ENCODE assay signal across 19 cellular contexts in genomic region chr11:2088284-2088683, GRCh38. TPM values are rescaled to one million over a fixed set of nuclear protein-coding genes. Genes with fewer than 3 reads are reported as not detected.
"Had no signal": no experiment of that assay in that cellular context is flagged by ENCODE, and none has a peak within 500 bp of the region (broad histone marks: within the 10 kb centered on the region; RNA-seq: fewer than 3 reads in every experiment).

No MANE protein-coding gene starts in this region.

- H3K4me3 ChIP-seq: cardiac muscle cell, esophagus squamous epithelium, heart right ventricle, left lung, prostate gland, upper lobe of right lung had no signal

- H3K4me1 Mint-ChIP-seq: activated CD4-positive, alpha-beta T cell treated with anti-CD3 and anti-CD28 coated beads, Interleukin-2, amount 10 ng/mL, durations not matched to agents 24 days and 14 days; neural crest cell; WTC11 had no signal

- H3K4me1 ChIP-seq: left lung, upper lobe of right lung had no signal

- H3K27ac Mint-ChIP-seq: activated CD4-positive, alpha-beta T cell treated with anti-CD3 and anti-CD28 coated beads, Interleukin-2, amount 10 ng/mL, durations not matched to agents 24 days and 14 days; activated naive CD8-positive, alpha-beta T cell treated with anti-CD3 and anti-CD28 coated beads for 36 hours; stimulated activated effector memory CD8-positive, alpha-beta T cell treated with anti-CD3 and anti-CD28 coated beads, Interleukin-12 subunit alpha, Interleukin-12 subunit beta, amount 100 ng/mL, for 72 hours; T-cell; WTC11 had no signal

- H3K9me3 ChIP-seq: prostate gland, upper lobe of right lung had no signal

- H3K27ac ChIP-seq: cardiac muscle cell, esophagus squamous epithelium, heart right ventricle, left lung, prostate gland, upper lobe of right lung had no signal

- H3K36me3 ChIP-seq: cardiac muscle cell, esophagus squamous epithelium, heart right ventricle, left lung, prostate gland, upper lobe of right lung had no signal

- H3K4me3 Mint-ChIP-seq: activated CD4-positive, alpha-beta T cell treated with anti-CD3 and anti-CD28 coated beads, Interleukin-2, amount 10 ng/mL, durations not matched to agents 24 days and 14 days; activated naive CD8-positive, alpha-beta T cell treated with anti-CD3 and anti-CD28 coated beads for 36 hours; neural crest cell; stimulated activated effector memory CD8-positive, alpha-beta T cell treated with anti-CD3 and anti-CD28 coated beads, Interleukin-12 subunit alpha, Interleukin-12 subunit beta, amount 100 ng/mL, for 72 hours; T-cell; WTC11 had no signal

- DNase-seq: activated CD4-positive, alpha-beta T cell treated with anti-CD3 and anti-CD28 coated beads, Interleukin-2, amount 10 ng/mL, durations not matched to agents 24 days and 14 days; activated CD8-positive, alpha-beta memory T cell treated with anti-CD3 and anti-CD28 coated beads for 24 hours; activated naive CD8-positive, alpha-beta T cell treated with anti-CD3 and anti-CD28 coated beads for 36 hours; amniotic stem cell; dermis blood vessel endothelial cell; effector memory CD4-positive, alpha-beta T cell; esophagus squamous epithelium; heart right ventricle; right cardiac atrium; stimulated activated CD4-positive, alpha-beta T cell treated with anti-CD3 and anti-CD28 coated beads, Interleukin-4, amount 100 ng/mL, for 24 hours had no signal

- H3K27me3 ChIP-seq: cardiac muscle cell, heart right ventricle, upper lobe of right lung had no signal

- H3K36me3 Mint-ChIP-seq: activated naive CD8-positive, alpha-beta T cell treated with anti-CD3 and anti-CD28 coated beads for 36 hours; stimulated activated effector memory CD8-positive, alpha-beta T cell treated with anti-CD3 and anti-CD28 coated beads, Interleukin-12 subunit alpha, Interleukin-12 subunit beta, amount 100 ng/mL, for 72 hours had no signal

RNA-seq across cellular contexts. Expression of gene IGF2, which starts 50.9 kb away (rescaled TPM):
- total RNA-seq: mononuclear cell had no signal
